In genomic region chr14:62079035-62079434, GRCh38 we compare ENCODE assay signal across 17 cellular contexts.
DNase-seq lines count a peak whose midpoint lies in the region; ATAC-seq, FAIRE-seq and TF ChIP-seq lines count a peak whose summit lies in the region.
"Had no signal": no experiment of that assay in that cellular context is flagged by ENCODE, and none has a peak within 500 bp of the region (broad histone marks: within the 10 kb centered on the region; RNA-seq: fewer than 3 reads in every experiment).

No MANE protein-coding gene starts in this region.

- no peak overlapping the region for H2AFZ ChIP-seq in Karpas-422 (ENCODE audit: low read length)

- intact Hi-C loops in upper lobe of right lung (cut with DNase I), result no loop called here
- intact Hi-C loops in left ventricle myocardium superior (cut with micrococcal nuclease), result no loop called here

- H3K9me3 ChIP-seq in Karpas-422 (ENCODE audit: low read length), result no peaks in the 10 kb centered on the region
- H3K9me3 ChIP-seq in upper lobe of right lung, result no peaks in the 10 kb centered on the region

- FAIRE-seq in GM12891 (lab: Jason Lieb, UNC), result peak; percentile 9
- FAIRE-seq: astrocyte, small intestine had no signal

- H3K36me3 ChIP-seq in Karpas-422 (ENCODE audit: insufficient read depth, low read length), result peaks cover 2% of the 10 kb centered on the region; the same call in 1 of the 2 replicates
- no peaks in the 10 kb centered on the region for H3K36me3 ChIP-seq in upper lobe of right lung

- H3K4me2 ChIP-seq in Karpas-422 (ENCODE audit: low read depth, low read length, poor library complexity, severe bottlenecking), result peak overlapping the region; percentile 67

- H3K27me3 ChIP-seq in Karpas-422 (ENCODE audit: low read length), result no peaks in the 10 kb centered on the region
- no peaks in the 10 kb centered on the region for H3K27me3 ChIP-seq in upper lobe of right lung

- TF ChIP-seq POLR2A in GM12891 (IDR thresholded peaks at IDR 0.05; ENCODE audit: low read depth, low read length), result no peak

- H3K4me3 ChIP-seq in Karpas-422 (ENCODE audit: low read length) (peak overlapping the region; percentile 60), upper lobe of right lung (no peak overlapping the region)

- H4K20me1 ChIP-seq in Karpas-422 (ENCODE audit: insufficient read depth, low read depth, low read length), result no peaks in the 10 kb centered on the region

- DNase-seq in GM12891 (ENCODE audit: insufficient read length, low spot score), result no peak
- DNase-seq in Karpas-422, result peak; percentile 97
- no peak for DNase-seq in COLO829 (ENCODE audit: low spot score)
- no peak for DNase-seq in SW 1271 (lab: John Stamatoyannopoulos, UW)
- no peak for DNase-seq in upper lobe of right lung
- DNase-seq in left ventricle myocardium superior, result no peak
- DNase-seq: activated CD4-positive, alpha-beta T cell treated with anti-CD3 and anti-CD28 coated beads, Interleukin-2, amount 50 U/mL, for 1 hour; DMS53; effector CD8-positive, alpha-beta T cell; foreskin melanocyte; H9; NCI-H1694; nephron progenitor cell; small intestine had no signal

- H3K4me1 ChIP-seq in Karpas-422 (ENCODE audit: low read length) (peaks cover 63% of the 10 kb centered on the region), upper lobe of right lung (no peaks in the 10 kb centered on the region)

- H3K79me2 ChIP-seq in Karpas-422 (ENCODE audit: low read length), result no peaks in the 10 kb centered on the region

- H3K9ac ChIP-seq in Karpas-422 (ENCODE audit: low read length), result peak overlapping the region; percentile 76

- H3K27ac ChIP-seq in Karpas-422 (ENCODE audit: low read length) (peak overlapping the region; percentile 94), upper lobe of right lung (no peak overlapping the region)

- no peaks in the 10 kb centered on the region for H3K9me2 ChIP-seq in Karpas-422 (replicated peaks; ENCODE audit: insufficient read depth, low read length)

- ATAC-seq in GM21381 (IDR thresholded peaks at IDR 0.05; ENCODE audit: unreplicated experiment) (peak; percentile 42), HG02973 (IDR thresholded peaks at IDR 0.05; ENCODE audit: unreplicated experiment) (peak; percentile 49), upper lobe of right lung (no peak), left ventricle myocardium superior (no peak)

- no peak for TF ChIP-seq CTCF in upper lobe of right lung (IDR thresholded peaks at IDR 0.05)

TF ChIP-seq in GM12891, 5 proteins besides CTCF, POLR2A, EP300 and RAD21:
- no peak for TF ChIP-seq PAX5 (IDR thresholded peaks at IDR 0.05; ENCODE audit: insufficient read depth, low read length, severe bottlenecking)
- no peak for TF ChIP-seq POLR2AphosphoS5 (IDR thresholded peaks at IDR 0.05; ENCODE audit: low read depth, low read length)
- no peak for TF ChIP-seq TAF1 (IDR thresholded peaks at IDR 0.05; ENCODE audit: low read depth, low read length)
- TF ChIP-seq POU2F2 (IDR thresholded peaks at IDR 0.05; ENCODE audit: low read depth, low read length), result no peak
- no peak for TF ChIP-seq SPI1 (IDR thresholded peaks at IDR 0.05; ENCODE audit: low read depth, low read length)

Comparison
In these comparisons a context has a peak if more than half of its experiments do, and no peak if none do; other contexts are left out.
1. ATAC-seq: peak in GM21381 (single experiment) and HG02973 (single experiment); none in upper lobe of right lung (single experiment) and left ventricle myocardium superior (single experiment).